Comparison of ENCODE assay signal across 16 cellular contexts in the genomic region with DNA sequence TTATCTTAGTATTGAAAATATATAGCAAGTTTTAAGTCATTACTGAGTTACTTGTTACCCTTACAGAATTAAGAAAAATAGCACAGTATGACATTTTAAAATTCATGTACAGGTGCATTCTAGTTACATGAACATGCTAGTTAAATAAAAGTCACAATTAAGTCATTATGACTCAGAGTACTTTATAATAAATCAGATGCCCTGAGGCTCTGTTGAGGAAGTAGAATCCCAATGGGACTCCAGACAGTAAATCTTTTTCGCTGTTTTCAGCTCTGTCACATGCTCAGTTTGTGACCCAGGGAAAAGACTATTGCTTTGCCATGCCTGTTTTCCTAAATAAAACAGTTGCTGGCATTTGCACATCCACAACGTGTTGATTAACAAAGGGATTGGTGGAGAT. TPM values are rescaled to one million over a fixed set of nuclear protein-coding genes. Genes with fewer than 3 reads are reported as not detected.
DNase-seq lines count a peak whose midpoint lies in the region; ATAC-seq, FAIRE-seq and TF ChIP-seq lines count a peak whose summit lies in the region.
"Had no signal": no experiment of that assay in that cellular context is flagged by ENCODE, and none has a peak within 500 bp of the region (broad histone marks: within the 10 kb centered on the region; RNA-seq: fewer than 3 reads in every experiment).

No MANE protein-coding gene starts in this region.

- ATAC-seq in activated B cell treated with CpG ODN at 0.5 μM for 24 hours (ENCODE audit: low read depth) = no peak
- ATAC-seq: activated CD4-positive, alpha-beta T cell treated with anti-CD3 and anti-CD28 coated beads for 36 hours; body of pancreas had no signal

- intact Hi-C loops in activated B cell treated with CpG ODN at 0.5 μM for 24 hours (cut with micrococcal nuclease) = no loop called here

- no peak for TF ChIP-seq CTCF in activated B cell treated with CpG ODN at 0.5 μM for 24 hours (IDR thresholded peaks at IDR 0.05)

- FAIRE-seq in RCC 7860 (lab: Jason Lieb, UNC) (no peak), frontal cortex (lab: Jason Lieb, UNC) (no peak)

- DNase-seq in COLO829 (ENCODE audit: low spot score) = peak; percentile 46
- peak; percentile 89 for DNase-seq in NCI-H1436 (lab: John Stamatoyannopoulos, UW)
- DNase-seq in activated B cell treated with CpG ODN at 0.5 μM for 24 hours = no peak
- peak; percentile 13 for DNase-seq in kidney tubule cell (ENCODE audit: low spot score)
- no peak for DNase-seq in RCC 7860 (ENCODE audit: low spot score)
- DNase-seq in activated CD4-positive, alpha-beta T cell treated with anti-CD3 and anti-CD28 coated beads, Interleukin-2, amount 50 U/mL, for 4 hours = no peak
- DNase-seq in stimulated activated naive CD4-positive, alpha-beta T cell treated with Interleukin-2 at 50 U/mL for 16 hours (lab: John Stamatoyannopoulos, UW) = no peak
- DNase-seq in frontal cortex (ENCODE audit: low spot score in 2 of 2) = no peak
- DNase-seq: activated CD4-positive, alpha-beta T cell treated with anti-CD3 and anti-CD28 coated beads for 36 hours; activated CD8-positive, alpha-beta memory T cell treated with anti-CD3 and anti-CD28 coated beads, Interleukin-2, amount 50 U/mL, for 48 hours; activated naive CD4-positive, alpha-beta T cell treated with anti-CD3 and anti-CD28 coated beads, Interleukin-2, amount 10 ng/mL, durations not matched to agents 7 days and 5 days; body of pancreas; cortex of kidney; NCI-H2171 treated with DMSO at 0.1 percent for 48 hours; Right ventricle myocardium superior had no signal

- CTCF ChIA-PET in activated B cell treated with CpG ODN at 0.5 μM for 24 hours (lab: Charles Lee) = interaction anchor here (1.8 kb wide), 1 partner anchor 28 kb away, joined by 9 read pairs; no protein-coding TSS in a partner anchor

- POLR2A ChIA-PET in activated B cell treated with CpG ODN at 0.5 μM for 24 hours (lab: Charles Lee) = interaction anchor here (0.6 to 0.7 kb wide), 3 partner anchors 32 to 1056 kb away, joined by 3 to 4 read pairs (median 3); no protein-coding TSS in a partner anchor

- no peaks in the 10 kb centered on the region for H3K27me3 Mint-ChIP-seq in activated B cell treated with CpG ODN at 0.5 μM for 24 hours
- H3K27me3 Mint-ChIP-seq: activated CD4-positive, alpha-beta T cell treated with anti-CD3 and anti-CD28 coated beads for 36 hours; activated naive CD4-positive, alpha-beta T cell treated with anti-CD3 and anti-CD28 coated beads, Interleukin-2, amount 10 ng/mL, durations not matched to agents 7 days and 5 days had no signal

- no peak overlapping the region for H3K27ac Mint-ChIP-seq in activated B cell treated with CpG ODN at 0.5 μM for 24 hours
- H3K27ac Mint-ChIP-seq: activated naive CD4-positive, alpha-beta T cell treated with anti-CD3 and anti-CD28 coated beads, Interleukin-2, amount 10 ng/mL, durations not matched to agents 7 days and 5 days; T-helper 1 cell treated with Interleukin-12 subunit alpha and Interleukin-12 subunit beta and Interleukin-4 antibody, amounts not matched to agents 30 μg/mL and 1 μg/mL, for 36 hours had no signal

- H3K9me3 Mint-ChIP-seq in activated B cell treated with CpG ODN at 0.5 μM for 24 hours = no peaks in the 10 kb centered on the region
- H3K9me3 Mint-ChIP-seq: activated naive CD4-positive, alpha-beta T cell treated with anti-CD3 and anti-CD28 coated beads, Interleukin-2, amount 10 ng/mL, durations not matched to agents 7 days and 5 days; T-helper 1 cell treated with Interleukin-12 subunit alpha and Interleukin-12 subunit beta and Interleukin-4 antibody, amounts not matched to agents 30 μg/mL and 1 μg/mL, for 36 hours had no signal

- peaks cover 67% of the 10 kb centered on the region for H3K36me3 Mint-ChIP-seq in activated B cell treated with CpG ODN at 0.5 μM for 24 hours (ENCODE audit: low read depth)

- peaks cover 22% of the 10 kb centered on the region for H3K4me1 Mint-ChIP-seq in activated B cell treated with CpG ODN at 0.5 μM for 24 hours
- H3K4me1 Mint-ChIP-seq: activated CD4-positive, alpha-beta T cell treated with anti-CD3 and anti-CD28 coated beads for 36 hours; activated naive CD4-positive, alpha-beta T cell treated with anti-CD3 and anti-CD28 coated beads, Interleukin-2, amount 10 ng/mL, durations not matched to agents 7 days and 5 days had no signal

- H3K4me3 Mint-ChIP-seq in activated B cell treated with CpG ODN at 0.5 μM for 24 hours = peak overlapping the region; percentile 68
- H3K4me3 Mint-ChIP-seq: activated CD4-positive, alpha-beta T cell treated with anti-CD3 and anti-CD28 coated beads for 36 hours; activated naive CD4-positive, alpha-beta T cell treated with anti-CD3 and anti-CD28 coated beads, Interleukin-2, amount 10 ng/mL, durations not matched to agents 7 days and 5 days; T-helper 1 cell treated with Interleukin-12 subunit alpha and Interleukin-12 subunit beta and Interleukin-4 antibody, amounts not matched to agents 30 μg/mL and 1 μg/mL, for 36 hours had no signal

RNA-seq across cellular contexts. Expression of a gene that starts 21.0 kb away (rescaled TPM):
- 3.5 and 4.6 TPM in 2 replicates for total RNA-seq in activated B cell treated with CpG ODN at 0.5 μM for 24 hours
- 0.41 TPM for total RNA-seq in frontal cortex

RNA-seq across cellular contexts. Expression of a gene that starts 34.6 kb away (rescaled TPM):
- 19.8 and 20.5 TPM in 2 replicates for total RNA-seq in activated B cell treated with CpG ODN at 0.5 μM for 24 hours
- 29.8 TPM for total RNA-seq in frontal cortex

RNA-seq across cellular contexts. Expression of a gene that starts 36.5 kb away (rescaled TPM):
- 31.8 and 35.0 TPM in 2 replicates for total RNA-seq in activated B cell treated with CpG ODN at 0.5 μM for 24 hours
- total RNA-seq in frontal cortex = 25.7 TPM

RNA-seq across cellular contexts. Expression of a gene that starts 36.6 kb away (rescaled TPM):
- total RNA-seq in activated B cell treated with CpG ODN at 0.5 μM for 24 hours (11.4 and 16.0 TPM in 2 replicates), frontal cortex (31.4 TPM)

Comparison
In these comparisons a context has a peak if more than half of its experiments do, and no peak if none do; other contexts are left out.
1. DNase-seq: peak in COLO829 (single experiment), NCI-H1436 (single experiment) and kidney tubule cell (single experiment); none in activated B cell treated with CpG ODN at 0.5 μM for 24 hours (single experiment), RCC 7860 (single experiment), activated CD4-positive, alpha-beta T cell treated with anti-CD3 and anti-CD28 coated beads, Interleukin-2, amount 50 U/mL, for 4 hours (0 of 2), stimulated activated naive CD4-positive, alpha-beta T cell treated with Interleukin-2 at 50 U/mL for 16 hours (single experiment) and frontal cortex (0 of 2).